In genomic region chr11:67433536-67434394, GRCh38 we compare ENCODE assay signal across 16 cellular contexts. TPM values are rescaled to one million over a fixed set of nuclear protein-coding genes. Genes with fewer than 3 reads are reported as not detected.
DNase-seq lines count a peak whose midpoint lies in the region; ATAC-seq, FAIRE-seq and TF ChIP-seq lines count a peak whose summit lies in the region.
"Had no signal": no experiment of that assay in that cellular context is flagged by ENCODE, and none has a peak within 500 bp of the region (broad histone marks: within the 10 kb centered on the region; RNA-seq: fewer than 3 reads in every experiment).

No MANE protein-coding gene starts in this region.

- no peak overlapping the region for H2BK5ac ChIP-seq in mesenchymal stem cell (ENCODE audit: low read depth, low read length, poor library complexity, severe bottlenecking)

- peak overlapping the region; percentile 40 to 94 (median 83); a peak in 18 of 22 replicates for H3K9ac ChIP-seq in BLaER1 treated with 17β-estradiol and CSF1 and Interleukin-3, amounts not matched to agents 10 nM and 100 nM
- H3K9ac ChIP-seq in mesenchymal stem cell (ENCODE audit: low read length) = no peak overlapping the region

- no peak overlapping the region for H2BK15ac ChIP-seq in mesenchymal stem cell (ENCODE audit: low read depth, poor library complexity, severe bottlenecking)

- H3K27ac ChIP-seq in BLaER1 treated with 17β-estradiol and CSF1 and Interleukin-3, amounts not matched to agents 10 nM and 100 nM = peak overlapping the region in 8 of 11 experiments; percentile 5 to 97 (median 86); a peak in 11 of 22 replicates
- H3K27ac ChIP-seq in mesenchymal stem cell (ENCODE audit: low read length, poor library complexity, severe bottlenecking) = no peak overlapping the region

- H3K9me3 Mint-ChIP-seq in activated B cell treated with CpG ODN at 0.5 μM for 24 hours = no peaks in the 10 kb centered on the region

- peaks cover 59 to 93% (median 82%) of the 10 kb centered on the region in 10 experiments for H3K4me1 ChIP-seq in BLaER1 treated with 17β-estradiol and CSF1 and Interleukin-3, amounts not matched to agents 10 nM and 100 nM
- peaks cover 46% of the 10 kb centered on the region for H3K4me1 ChIP-seq in mesenchymal stem cell (ENCODE audit: control insufficient read depth, insufficient read depth, low read depth, low read length)

- DNase-seq in activated B cell treated with CpG ODN at 0.5 μM for 24 hours = no peak
- no peak for DNase-seq in mesenchymal stem cell
- DNase-seq in urothelium cell line (ENCODE audit: low spot score) = no peak
- no peak for DNase-seq in activated effector memory CD4-positive, alpha-beta T cell treated with anti-CD3 and anti-CD28 coated beads, Interleukin-2, amount 50 U/mL, for 16 hours
- no peak for DNase-seq in AML-193 (lab: John Stamatoyannopoulos, UW)
- DNase-seq: kidney glomerular epithelial cell; NCI-H510A; retina; stimulated activated CD4-positive, alpha-beta T cell treated with anti-CD3 and anti-CD28 coated beads, Interleukin-4, amount 100 ng/mL, for 4 hours had no signal

- H4K91ac ChIP-seq in mesenchymal stem cell (ENCODE audit: low read length) = no peak overlapping the region

- H3K27me3 ChIP-seq in BLaER1 treated with 17β-estradiol and CSF1 and Interleukin-3, amounts not matched to agents 10 nM and 100 nM = no peaks in the 10 kb centered on the region
- H3K27me3 ChIP-seq in mesenchymal stem cell (ENCODE audit: control insufficient read depth in 1 of 2, insufficient read depth in 1 of 2, low read length in 2 of 2) = no peaks in the 10 kb centered on the region

- H3K4me3 ChIP-seq in BLaER1 treated with 17β-estradiol and CSF1 and Interleukin-3, amounts not matched to agents 10 nM and 100 nM = no peak overlapping the region
- peak overlapping the region; percentile 95 for H3K4me3 ChIP-seq in GM12875 (ENCODE audit: low read depth, low read length)
- no peak overlapping the region for H3K4me3 ChIP-seq in mesenchymal stem cell (ENCODE audit: insufficient read depth in 1 of 2, low read depth in 1 of 2, low read length in 2 of 2)

- peaks cover 67% of the 10 kb centered on the region for H3K4me1 Mint-ChIP-seq in activated B cell treated with CpG ODN at 0.5 μM for 24 hours

- 92% methylated on average over 22 of the region's 22 CpGs for WGBS in mesenchymal stem cell

- H3K9me3 ChIP-seq in BLaER1 treated with 17β-estradiol and CSF1 and Interleukin-3, amounts not matched to agents 10 nM and 100 nM (replicated peaks in 1 of 11) = no peaks in the 10 kb centered on the region
- no peaks in the 10 kb centered on the region for H3K9me3 ChIP-seq in mesenchymal stem cell (ENCODE audit: control insufficient read depth, low read length)

- no peak for FAIRE-seq in urothelium cell line (lab: Jason Lieb, UNC)
- FAIRE-seq: bronchial epithelial cell, endometrium had no signal

- no peak overlapping the region for H2BK120ac ChIP-seq in mesenchymal stem cell (ENCODE audit: low read depth, low read length)

- peaks cover 40% of the 10 kb centered on the region for H3K79me1 ChIP-seq in mesenchymal stem cell (replicated peaks; ENCODE audit: low read length, poor library complexity, severe bottlenecking)

- POLR2A ChIA-PET in activated B cell treated with CpG ODN at 0.5 μM for 24 hours (lab: Charles Lee) = interaction anchor here (0.6 to 26.0 kb wide), 10 partner anchors 8 to 80 kb away, joined by 3 to 1417 read pairs (median 104); partner anchors contain the start of genes AIP, CABP4, CARNS1 and CORO1B

- H2AK5ac ChIP-seq in mesenchymal stem cell (ENCODE audit: low read length, severe bottlenecking) = peak overlapping the region; percentile 41

- no peak overlapping the region for H2BK12ac ChIP-seq in mesenchymal stem cell (ENCODE audit: low read length in 2 of 2)

- peak overlapping the region; percentile 52 for H3K4me3 Mint-ChIP-seq in activated B cell treated with CpG ODN at 0.5 μM for 24 hours

- peak overlapping the region; percentile 79 for H3K27ac Mint-ChIP-seq in activated B cell treated with CpG ODN at 0.5 μM for 24 hours

- ATAC-seq in activated B cell treated with CpG ODN at 0.5 μM for 24 hours (ENCODE audit: low read depth) = no peak
- ATAC-seq in GM18502 (IDR thresholded peaks at IDR 0.05; ENCODE audit: poor library complexity, unreplicated experiment) = no peak

- H2AFZ ChIP-seq in mesenchymal stem cell (ENCODE audit: low read depth, low read length) = no peak overlapping the region

- H3K36me3 ChIP-seq in BLaER1 treated with 17β-estradiol and CSF1 and Interleukin-3, amounts not matched to agents 10 nM and 100 nM = peaks cover 63 to 81% (median 68%) of the 10 kb centered on the region in 11 experiments
- peaks cover 62 to 79% of the 10 kb centered on the region in 2 experiments for H3K36me3 ChIP-seq in mesenchymal stem cell (ENCODE audit: control insufficient read depth in 1 of 2, insufficient read depth in 2 of 2, low read depth in 1 of 2, low read length in 2 of 2)

- H3K14ac ChIP-seq in mesenchymal stem cell (ENCODE audit: low read length in 2 of 2) = no peak overlapping the region

- intact Hi-C loops in activated B cell treated with CpG ODN at 0.5 μM for 24 hours (cut with micrococcal nuclease) = no loop called here

- no peak overlapping the region for H3K18ac ChIP-seq in mesenchymal stem cell (ENCODE audit: low read depth in 1 of 2, low read length in 2 of 2)

- peak overlapping the region; percentile 9 to 99 (median 97); a peak in 19 of 22 replicates for H3K4me2 ChIP-seq in BLaER1 treated with 17β-estradiol and CSF1 and Interleukin-3, amounts not matched to agents 10 nM and 100 nM
- no peak overlapping the region for H3K4me2 ChIP-seq in mesenchymal stem cell (ENCODE audit: low read length, poor library complexity, severe bottlenecking)

- H3K27me3 Mint-ChIP-seq in activated B cell treated with CpG ODN at 0.5 μM for 24 hours = no peaks in the 10 kb centered on the region

- H4K20me1 ChIP-seq in BLaER1 treated with 17β-estradiol and CSF1 and Interleukin-3, amounts not matched to agents 10 nM and 100 nM = peaks cover 12 to 85% (median 59%) of the 10 kb centered on the region in 11 experiments; a peak in 21 of 22 replicates

- H4K8ac ChIP-seq in mesenchymal stem cell (ENCODE audit: low read length) = no peak overlapping the region

- no peak overlapping the region for H3K4ac ChIP-seq in mesenchymal stem cell (ENCODE audit: low read depth in 1 of 2, low read length in 2 of 2)

- TF ChIP-seq CTCF in GM12875 (IDR thresholded peaks at IDR 0.05; ENCODE audit: borderline replicate concordance, insufficient read depth, low read depth, low read length) (no peak), activated B cell treated with CpG ODN at 0.5 μM for 24 hours (IDR thresholded peaks at IDR 0.05) (no peak)

- no peak overlapping the region for H3K23ac ChIP-seq in mesenchymal stem cell (ENCODE audit: low read length in 2 of 2)

- peaks cover 63% of the 10 kb centered on the region for H3K36me3 Mint-ChIP-seq in activated B cell treated with CpG ODN at 0.5 μM for 24 hours (ENCODE audit: low read depth)

- CTCF ChIA-PET in activated B cell treated with CpG ODN at 0.5 μM for 24 hours (lab: Charles Lee) = interaction anchor here (0.9 to 1.1 kb wide), 2 partner anchors 32 to 88 kb away, joined by 3 read pairs; partner anchors contain the start of gene PPP1CA

RNA-seq across cellular contexts. Expression of gene PTPRCAP, which starts 3.7 kb away (rescaled TPM):
- 328 and 347 TPM in 2 replicates for total RNA-seq in activated B cell treated with CpG ODN at 0.5 μM for 24 hours
- polyA plus RNA-seq in mesenchymal stem cell (2013, experiment 1 of 2) = 0.10 TPM
- polyA plus RNA-seq in mesenchymal stem cell (2013, experiment 2 of 2) = 0.11 TPM

RNA-seq across cellular contexts. Expression of gene RPS6KB2, which starts 5.5 kb away (rescaled TPM):
- 66.9 and 74.5 TPM in 2 replicates for total RNA-seq in activated B cell treated with CpG ODN at 0.5 μM for 24 hours
- 35.0 TPM for polyA plus RNA-seq in mesenchymal stem cell (2013, experiment 1 of 2)
- polyA plus RNA-seq in mesenchymal stem cell (2013, experiment 2 of 2) = 33.7 TPM

RNA-seq across cellular contexts. Expression of gene CORO1B, which starts 9.5 kb away (rescaled TPM):
- total RNA-seq in activated B cell treated with CpG ODN at 0.5 μM for 24 hours = 34.0 and 39.7 TPM in 2 replicates
- polyA plus RNA-seq in mesenchymal stem cell (2013, experiment 1 of 2) = 109 TPM
- 101 TPM for polyA plus RNA-seq in mesenchymal stem cell (2013, experiment 2 of 2)

RNA-seq across cellular contexts. Expression of gene CARNS1, which starts 18.3 kb away (rescaled TPM):
- 5.7 and 6.3 TPM in 2 replicates for total RNA-seq in activated B cell treated with CpG ODN at 0.5 μM for 24 hours
- 0.11 TPM for polyA plus RNA-seq in mesenchymal stem cell (2013, experiment 1 of 2)
- polyA plus RNA-seq in mesenchymal stem cell (2013, experiment 2 of 2) = 0.07 TPM

RNA-seq across cellular contexts. Expression of gene GPR152, which starts 18.8 kb away (rescaled TPM):
- not detected in 2 replicates for total RNA-seq in activated B cell treated with CpG ODN at 0.5 μM for 24 hours
- not detected for polyA plus RNA-seq in mesenchymal stem cell (2013, experiment 1 of 2)
- not detected for polyA plus RNA-seq in mesenchymal stem cell (2013, experiment 2 of 2)
- total RNA-seq: bronchial epithelial cell, glomerular endothelial cell had no signal
- polyA plus RNA-seq: BJ had no signal
